In the genomic region with DNA sequence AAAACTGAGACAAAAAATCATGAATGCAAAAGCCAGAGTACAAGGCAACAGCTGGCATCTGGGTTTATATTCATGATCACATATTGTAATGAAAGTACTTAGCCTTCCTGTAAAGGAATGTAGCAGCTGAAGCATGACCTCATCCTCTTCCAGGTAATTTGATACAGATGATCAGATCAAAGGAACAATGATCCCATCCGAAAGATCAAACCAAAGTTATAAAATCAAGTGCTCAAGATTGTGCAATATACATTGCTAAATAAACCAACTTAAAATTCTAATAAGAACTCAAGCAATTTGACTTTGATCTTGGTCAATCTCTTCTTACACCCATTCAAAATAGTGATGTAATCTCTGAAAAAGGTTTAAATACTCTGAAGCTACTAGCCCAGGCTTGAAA, we compare ENCODE assay signal across 1 cellular context.
TF ChIP-seq lines count a peak whose summit lies in the region.

No MANE protein-coding gene starts in this region.

TF ChIP-seq in HCT116, 20 proteins besides CTCF, POLR2A, EP300 and RAD21:
- TF ChIP-seq TCF7L2 (IDR thresholded peaks at IDR 0.05; ENCODE audit: borderline replicate concordance, extremely low read depth, insufficient read depth, insufficient read length): peak; percentile 73
- no peak for TF ChIP-seq SRF (IDR thresholded peaks at IDR 0.05; ENCODE audit: low read depth)
- no peak for TF ChIP-seq CEBPB (IDR thresholded peaks at IDR 0.05; ENCODE audit: low read depth)
